Comparison of ENCODE assay signal across 24 cellular contexts in the genomic region with DNA sequence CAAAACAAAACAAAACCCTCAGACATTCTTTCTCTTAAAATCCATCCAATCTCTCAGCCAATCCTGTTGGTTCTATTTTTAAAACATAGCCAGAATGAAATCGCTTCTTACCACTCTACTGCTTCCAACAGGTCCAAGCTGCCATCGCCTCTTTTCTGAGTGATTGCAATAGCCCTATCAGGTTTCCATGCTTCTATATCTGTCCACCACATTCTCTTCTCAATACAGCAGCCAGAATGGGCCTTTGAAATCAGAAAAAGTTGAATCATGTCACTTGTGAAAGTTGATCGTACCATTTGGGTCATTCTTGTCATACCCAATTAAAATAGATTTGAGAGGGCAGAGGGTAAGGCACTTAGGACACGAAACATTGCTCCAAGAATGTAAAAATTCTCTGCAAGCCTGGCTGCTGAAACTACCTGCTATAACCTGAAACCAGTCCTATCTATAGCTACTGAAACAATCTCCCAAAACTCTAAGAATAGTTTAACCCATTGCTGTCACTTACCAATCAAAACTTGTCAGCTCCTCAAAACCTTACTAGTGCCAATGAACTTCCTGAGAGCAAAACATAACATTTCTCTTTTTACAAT. TPM values are rescaled to one million over a fixed set of nuclear protein-coding genes. Genes with fewer than 3 reads are reported as not detected.
DNase-seq lines count a peak whose midpoint lies in the region; ATAC-seq, FAIRE-seq and TF ChIP-seq lines count a peak whose summit lies in the region.
"Had no signal": no experiment of that assay in that cellular context is flagged by ENCODE, and none has a peak within 500 bp of the region (broad histone marks: within the 10 kb centered on the region; RNA-seq: fewer than 3 reads in every experiment).

No MANE protein-coding gene starts in this region.

- H3K9me3 ChIP-seq in MM.1S (replicated peaks; ENCODE audit: insufficient read depth, low read length): no peaks in the 10 kb centered on the region
- H3K9me3 ChIP-seq in gastrocnemius medialis: no peaks in the 10 kb centered on the region
- no peaks in the 10 kb centered on the region for H3K9me3 ChIP-seq in small intestine (ENCODE audit: control insufficient read depth, low read depth)
- H3K9me3 ChIP-seq: HAP-1 had no signal

- peak; percentile 79 to 80 for ATAC-seq in gastrocnemius medialis
- ATAC-seq in HG02852 (IDR thresholded peaks at IDR 0.05; ENCODE audit: unreplicated experiment): no peak
- ATAC-seq: A549 had no signal

- TF ChIP-seq CTCF in MM.1S (IDR thresholded peaks at IDR 0.05; ENCODE audit: low read length) (no peak), gastrocnemius medialis (IDR thresholded peaks at IDR 0.05 in 4 of 5, conservative IDR thresholded peaks at IDR 0.05 in 1 of 5) (no peak)

- no peaks in the 10 kb centered on the region for H3K9me2 ChIP-seq in MM.1S (replicated peaks; ENCODE audit: insufficient read depth, low read length)

- in situ Hi-C loops in gastrocnemius medialis (cut with MboI; ENCODE audit: low sequenced_read_pairs in 4 of 4): no loop called here

- H3K4me1 ChIP-seq in MM.1S (ENCODE audit: low read length) (peaks cover 44% of the 10 kb centered on the region), gastrocnemius medialis (peaks cover 47 to 48% of the 10 kb centered on the region in 2 donors), small intestine (ENCODE audit: control insufficient read depth in 2 of 2, insufficient read depth in 1 of 2, low read depth in 1 of 2, low read length in 1 of 2) (peaks cover 3 to 7% of the 10 kb centered on the region in 2 donors)

- H3K36me3 ChIP-seq in MM.1S (replicated peaks; ENCODE audit: insufficient read depth, low read length) (no peaks in the 10 kb centered on the region), gastrocnemius medialis (peaks cover 0 to 4% of the 10 kb centered on the region in 2 donors), small intestine (ENCODE audit: control insufficient read depth in 2 of 2, insufficient read depth in 2 of 2, low read length in 2 of 2) (no peaks in the 10 kb centered on the region)

- FAIRE-seq in small intestine (lab: Jason Lieb, UNC): no peak
- FAIRE-seq: A549, GM12891, GM18507, H54 had no signal

- H3K4me3 ChIP-seq in MM.1S (ENCODE audit: low read length): peak overlapping the region; percentile 40
- H3K4me3 ChIP-seq in gastrocnemius medialis: no peak overlapping the region
- H3K4me3 ChIP-seq in small intestine (ENCODE audit: low read depth in 1 of 2, low read length in 2 of 2): no peak overlapping the region
- H3K4me3 ChIP-seq: A549, HAP-1 had no signal

- WGBS in small intestine, 3 donors: 79 to 83% (median 80%) methylated on average over 4 of the region's 4 CpGs

- H2AFZ ChIP-seq in MM.1S (ENCODE audit: low read length): no peak overlapping the region

- H3K4me2 ChIP-seq in MM.1S (ENCODE audit: low read depth, low read length): peak overlapping the region; percentile 65
- H3K4me2 ChIP-seq: A549 had no signal

- no peaks in the 10 kb centered on the region for H4K20me1 ChIP-seq in MM.1S (ENCODE audit: insufficient read depth, low read length)

- H3K9ac ChIP-seq in MM.1S (ENCODE audit: low read length): no peak overlapping the region

- H3K27me3 ChIP-seq in MM.1S (replicated peaks; ENCODE audit: insufficient read depth, low read length): no peaks in the 10 kb centered on the region
- H3K27me3 ChIP-seq in gastrocnemius medialis: no peaks in the 10 kb centered on the region
- peaks cover 0 to 4% of the 10 kb centered on the region in 2 donors for H3K27me3 ChIP-seq in small intestine (ENCODE audit: control insufficient read depth in 2 of 2, insufficient read depth in 2 of 2, low read length in 2 of 2)

- H3K27ac ChIP-seq in MM.1S (ENCODE audit: low read length) (peak overlapping the region; percentile 55; the same call in 1 of the 2 replicates), gastrocnemius medialis (peak overlapping the region; percentile 77 to 94 (median 82)), small intestine (ENCODE audit: low read depth in 1 of 2, low read length in 1 of 2) (no peak overlapping the region)
- H3K27ac ChIP-seq: A549 had no signal

- H3F3A ChIP-seq in MM.1S (ENCODE audit: insufficient read depth, low read length): peaks cover 17% of the 10 kb centered on the region

- intact Hi-C loops in gastrocnemius medialis (cut with DNase I; ENCODE audit: low total_unique reads): loop anchor here (2.0 kb wide), 1 partner anchor 45 kb away; no protein-coding TSS in a partner anchor

- DNase-seq in MM.1S (peak; percentile 38), myocyte (ENCODE audit: low read depth) (peak; percentile 53), gastrocnemius medialis (peak; percentile 44 to 58), Ammon's horn (ENCODE audit: low spot score) (no peak), small intestine (no peak)
- no peak for DNase-seq in activated CD4-positive, alpha-beta T cell treated with anti-CD3 and anti-CD28 coated beads, Interleukin-2, amount 50 U/mL, for 4 hours
- DNase-seq: 8988T; ACHN; AML-193; C1 segment of cervical spinal cord; Calu3; CD4-positive, alpha-beta memory T cell; COR-L47; DMS53; DMS79 treated with DMSO at 0.1 percent for 48 hours; GF-D8; GOT3; HFFc6 had no signal

- H3K79me2 ChIP-seq in MM.1S (ENCODE audit: low read length): peaks cover 18% of the 10 kb centered on the region

- no peak for TF ChIP-seq POLR2A in gastrocnemius medialis (IDR thresholded peaks at IDR 0.05)

RNA-seq across cellular contexts. Expression of gene MTLN, which starts 3.3 kb away (rescaled TPM):
- 49.7 and 69.7 TPM in 2 replicates for total RNA-seq in myocyte
- polyA plus RNA-seq in myocyte (2012): 88.9 TPM
- total RNA-seq in gastrocnemius medialis: 100 to 1,000 TPM; 141 to 685 (median 391) TPM
- polyA plus RNA-seq in small intestine: 100 to 1,000 TPM; 160 to 262 (median 203) TPM

RNA-seq across cellular contexts. Expression of gene NPHP1, which starts 10.8 kb away (rescaled TPM):
- total RNA-seq in myocyte (3.4 and 5.5 TPM in 2 replicates), gastrocnemius medialis (10 to 100 TPM in 1 of 4 donors, 1 to 10 TPM in 3; 3.8 to 10.3 (median 4.6) TPM)
- polyA plus RNA-seq in myocyte (2012): 3.9 TPM
- polyA plus RNA-seq in small intestine: 1 to 10 TPM in 1 of 3 donors, under 1 TPM in 2; 0.27 to 1.7 (median 0.67) TPM

Comparison
In these comparisons a context has a peak if more than half of its experiments do, and no peak if none do; other contexts are left out.
1. DNase-seq: peak in MM.1S (single experiment), myocyte (single experiment) and gastrocnemius medialis (2 of 2); none in activated CD4-positive, alpha-beta T cell treated with anti-CD3 and anti-CD28 coated beads, Interleukin-2, amount 50 U/mL, for 4 hours (0 of 2), Ammon's horn (single experiment) and small intestine (single experiment).
2. H3K27ac ChIP-seq: peak in MM.1S (single experiment) and gastrocnemius medialis (4 of 4); none in small intestine (0 of 2).